In genomic region chr19:47994209-47994802, GRCh38 we compare ENCODE assay signal across 21 cellular contexts.
DNase-seq lines count a peak whose midpoint lies in the region; TF ChIP-seq lines count a peak whose summit lies in the region.
"Had no signal": no experiment of that assay in that cellular context is flagged by ENCODE, and none has a peak within 500 bp of the region (broad histone marks: within the 10 kb centered on the region; RNA-seq: fewer than 3 reads in every experiment).

TSS of gene ELSPBP1 (plus strand) at chr19:47994632. CDS start at chr19:48008668, 14,036 bp downstream.

- DNase-seq in NCI-H526 (lab: John Stamatoyannopoulos, UW) (peak; percentile 40 to 77), WERI-Rb-1 (peak; percentile 76), kidney tubule cell (ENCODE audit: low spot score) (peak; percentile 52), globus pallidus (ENCODE audit: low spot score) (no peak), HUDEP-2 (lab: John Stamatoyannopoulos, UW; ENCODE audit: unreplicated experiment in 76 of 76) (no peak), NCI-H748 (lab: John Stamatoyannopoulos, UW; ENCODE audit: unreplicated experiment) (no peak)
- no peak for DNase-seq in stimulated activated CD4-positive, alpha-beta T cell treated with anti-CD3 and anti-CD28 coated beads, Interleukin-2, amount 100 ng/mL, for 24 hours
- DNase-seq: activated CD4-positive, alpha-beta memory T cell treated with anti-CD3 and anti-CD28 coated beads for 36 hours; activated CD4-positive, alpha-beta T cell treated with anti-CD3 and anti-CD28 coated beads for 1 hour; activated naive CD4-positive, alpha-beta T cell treated with Interleukin-2 at 50 U/mL for 16 hours; adrenal gland; body of pancreas; C1 segment of cervical spinal cord; COR-L47; heart right ventricle; NCI-H1048; NCI-H1694 treated with DMSO at 0.1 percent for 48 hours; NCI-H2171; PC-3; stimulated activated CD4-positive, alpha-beta T cell treated with anti-CD3 and anti-CD28 coated beads, Interleukin-4, amount 100 ng/mL, for 4 hours; transverse colon had no signal

- H3K27ac ChIP-seq in WERI-Rb-1, result peak within 1 kb of the TSS; percentile 87
- H3K27ac ChIP-seq: adrenal gland, body of pancreas, heart right ventricle, transverse colon had no signal

- H3K9me3 ChIP-seq in WERI-Rb-1 (ENCODE audit: severe bottlenecking), result peaks cover 4% of the 10 kb centered on the region
- H3K9me3 ChIP-seq: adrenal gland, body of pancreas, heart right ventricle, transverse colon had no signal

- H3K36me3 ChIP-seq in WERI-Rb-1, result no peaks in the 10 kb centered on the region
- H3K36me3 ChIP-seq: adrenal gland, heart right ventricle, transverse colon had no signal

- H3K27me3 ChIP-seq in WERI-Rb-1 (ENCODE audit: insufficient read depth, low read depth, severe bottlenecking), result no peaks in the 10 kb centered on the region
- H3K27me3 ChIP-seq: adrenal gland, body of pancreas had no signal

- no peak for TF ChIP-seq CTCF in WERI-Rb-1 (IDR thresholded peaks at IDR 0.05; ENCODE audit: low read depth, low read length)

- no peak within 1 kb of the TSS for H3K4me3 ChIP-seq in WERI-Rb-1 (ENCODE audit: low read depth, low read length)
- H3K4me3 ChIP-seq: adrenal gland, body of pancreas, heart right ventricle, transverse colon had no signal

Comparison
In these comparisons a context has a peak if more than half of its experiments do, and no peak if none do; other contexts are left out.
1. DNase-seq: peak in NCI-H526 (2 of 2), WERI-Rb-1 (single experiment) and kidney tubule cell (single experiment); none in stimulated activated CD4-positive, alpha-beta T cell treated with anti-CD3 and anti-CD28 coated beads, Interleukin-2, amount 100 ng/mL, for 24 hours (0 of 2), globus pallidus (single experiment), HUDEP-2 (0 of 76) and NCI-H748 (single experiment).